Comparison of ENCODE assay signal across 9 cellular contexts in the genomic region with DNA sequence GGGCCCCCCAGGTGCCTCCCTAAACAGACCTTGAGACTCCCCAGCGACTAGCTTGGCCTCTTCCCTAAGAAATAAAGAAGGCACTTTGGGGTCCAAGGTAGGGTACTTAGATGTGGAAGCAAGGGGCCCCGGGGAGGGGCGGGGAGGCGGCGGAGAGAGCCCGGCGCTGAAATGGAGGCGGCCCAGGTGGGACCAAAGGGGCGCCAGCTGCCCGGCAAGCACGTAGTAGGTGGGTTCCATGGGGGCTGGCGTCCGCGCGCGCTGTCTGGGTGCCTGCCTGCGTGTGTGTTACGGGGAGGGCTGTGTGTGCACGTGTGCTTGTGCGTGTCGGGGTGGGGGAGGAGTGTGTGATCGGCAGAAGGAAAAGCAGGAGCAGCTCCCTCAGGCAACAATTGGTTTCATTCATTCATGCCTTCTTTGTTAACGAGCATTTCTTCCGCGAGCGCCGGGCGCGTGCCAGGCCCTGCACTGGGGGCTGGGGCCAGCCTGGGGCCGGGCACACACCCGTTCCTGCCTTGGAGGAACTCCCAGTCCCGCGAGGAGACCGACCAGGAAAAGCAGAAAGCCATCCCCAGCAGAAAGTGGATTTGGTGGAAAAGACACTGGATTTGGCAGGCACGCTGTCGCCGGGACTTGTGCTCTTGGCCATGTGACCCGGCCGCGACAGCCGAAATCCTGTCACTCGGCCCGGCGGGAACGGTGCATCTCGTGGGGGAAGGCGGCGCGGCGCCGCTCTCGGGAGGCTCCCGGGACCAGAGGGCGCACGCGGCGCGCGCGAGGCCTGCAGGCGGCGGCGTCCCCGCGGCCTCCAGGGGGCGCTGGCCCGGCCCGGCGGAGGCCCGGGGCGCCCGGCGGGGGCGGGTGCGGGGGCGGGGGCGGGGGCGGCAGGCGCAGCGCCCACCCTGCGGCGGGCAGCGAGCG. TPM values are rescaled to one million over a fixed set of nuclear protein-coding genes. Genes with fewer than 3 reads are reported as not detected.
DNase-seq lines count a peak whose midpoint lies in the region; ATAC-seq and TF ChIP-seq lines count a peak whose summit lies in the region.
"Had no signal": no experiment of that assay in that cellular context is flagged by ENCODE, and none has a peak within 500 bp of the region (broad histone marks: within the 10 kb centered on the region; RNA-seq: fewer than 3 reads in every experiment).

No MANE protein-coding gene starts in this region.

- no peaks in the 10 kb centered on the region for H3K9me3 Mint-ChIP-seq in dendritic cell treated with granulocyte-macrophage colony-stimulating factor and Interleukin-4, amounts not matched to agents 40 ng/mL and 50 ng/mL, for 4 days
- H3K9me3 Mint-ChIP-seq in neural progenitor cell: peaks cover 14% of the 10 kb centered on the region

- no peak overlapping the region for H2AFZ ChIP-seq in neural progenitor cell (replicated peaks)

- H4K20me1 ChIP-seq in neural progenitor cell (ENCODE audit: low read depth): peaks cover 6% of the 10 kb centered on the region

- H3K36me3 Mint-ChIP-seq in dendritic cell treated with granulocyte-macrophage colony-stimulating factor and Interleukin-4, amounts not matched to agents 40 ng/mL and 50 ng/mL, for 4 days (ENCODE audit: low read depth): no peaks in the 10 kb centered on the region
- H3K36me3 Mint-ChIP-seq in neural progenitor cell: no peaks in the 10 kb centered on the region

- no peaks in the 10 kb centered on the region for H3K36me3 ChIP-seq in neural progenitor cell

- intact Hi-C loops in dendritic cell treated with granulocyte-macrophage colony-stimulating factor and Interleukin-4, amounts not matched to agents 40 ng/mL and 50 ng/mL, for 4 days (cut with micrococcal nuclease): no loop called here

- peak overlapping the region; percentile 42 for H3K4me3 Mint-ChIP-seq in dendritic cell treated with granulocyte-macrophage colony-stimulating factor and Interleukin-4, amounts not matched to agents 40 ng/mL and 50 ng/mL, for 4 days
- peak overlapping the region; percentile 78 for H3K4me3 Mint-ChIP-seq in neural progenitor cell

- no peak overlapping the region for H3K9ac ChIP-seq in neural progenitor cell

- peaks cover 5% of the 10 kb centered on the region for H3F3A ChIP-seq in neural progenitor cell (ENCODE audit: low read depth)

- peak overlapping the region; percentile 36 for H3K4me3 ChIP-seq in neural progenitor cell

- H3K79me2 ChIP-seq in neural progenitor cell (ENCODE audit: low read depth): no peaks in the 10 kb centered on the region

- TF ChIP-seq CTCF in neural progenitor cell (IDR thresholded peaks at IDR 0.05): peak; percentile 16

- H3K4me1 Mint-ChIP-seq in dendritic cell treated with granulocyte-macrophage colony-stimulating factor and Interleukin-4, amounts not matched to agents 40 ng/mL and 50 ng/mL, for 4 days (ENCODE audit: low read depth): peaks cover 13% of the 10 kb centered on the region
- peaks cover 14% of the 10 kb centered on the region for H3K4me1 Mint-ChIP-seq in neural progenitor cell

- H3K27me3 Mint-ChIP-seq in dendritic cell treated with granulocyte-macrophage colony-stimulating factor and Interleukin-4, amounts not matched to agents 40 ng/mL and 50 ng/mL, for 4 days: peaks cover 83% of the 10 kb centered on the region
- peaks cover 41% of the 10 kb centered on the region for H3K27me3 Mint-ChIP-seq in neural progenitor cell (ENCODE audit: insufficient read depth, low read depth)

- H3K4me2 ChIP-seq in neural progenitor cell: peak overlapping the region; percentile 79

- DNase-seq in EH (ENCODE audit: low read depth) (peak; percentile 6), M059J (ENCODE audit: low read depth) (peak; percentile 21), neural progenitor cell (ENCODE audit: low spot score) (peak; percentile 61), NCI-H226 (no peak), NCI-H1436 (lab: John Stamatoyannopoulos, UW) (no peak)

- no peak overlapping the region for H3K27ac ChIP-seq in neural progenitor cell

- peaks cover 11% of the 10 kb centered on the region for H3K4me1 ChIP-seq in neural progenitor cell

- H3K9me3 ChIP-seq in neural progenitor cell (ENCODE audit: low read depth): no peaks in the 10 kb centered on the region

- H3K27me3 ChIP-seq in neural progenitor cell: peaks cover 92% of the 10 kb centered on the region

- H3K27ac Mint-ChIP-seq in dendritic cell treated with granulocyte-macrophage colony-stimulating factor and Interleukin-4, amounts not matched to agents 40 ng/mL and 50 ng/mL, for 4 days: no peak overlapping the region
- no peak overlapping the region for H3K27ac Mint-ChIP-seq in neural progenitor cell

- no peak for ATAC-seq in GM18502 (IDR thresholded peaks at IDR 0.05; ENCODE audit: poor library complexity, unreplicated experiment)
- ATAC-seq in GM21723 (IDR thresholded peaks at IDR 0.05; ENCODE audit: unreplicated experiment): no peak

RNA-seq across cellular contexts. Expression of a gene that starts 3.3 kb away (rescaled TPM):
- 0.27 and 1.1 TPM in 2 replicates for total RNA-seq in M059J (2014; rRNA removed; shearing (Covaris generic))
- 0.21 and 2.0 TPM in 2 replicates for total RNA-seq in neural progenitor cell (ENCODE audit: low replicate concordance)

RNA-seq across cellular contexts. Expression of a gene that starts 29.9 kb away (rescaled TPM):
- total RNA-seq in M059J (2014; rRNA removed; shearing (Covaris generic)): not detected in 2 replicates
- total RNA-seq in neural progenitor cell (ENCODE audit: low replicate concordance): 19.7 and 53.5 TPM in 2 replicates
- total RNA-seq: glomerular endothelial cell had no signal

RNA-seq across cellular contexts. Expression of a gene that starts 44.0 kb away (rescaled TPM):
- 13.6 and 24.5 TPM in 2 replicates for total RNA-seq in M059J (2014; rRNA removed; shearing (Covaris generic))
- total RNA-seq in neural progenitor cell (ENCODE audit: low replicate concordance): 94.1 and 191 TPM in 2 replicates

RNA-seq across cellular contexts. Expression of a gene that starts 44.8 kb away (rescaled TPM):
- total RNA-seq in M059J (2014; rRNA removed; shearing (Covaris generic)): 45.8 and 52.7 TPM in 2 replicates
- total RNA-seq in neural progenitor cell (ENCODE audit: low replicate concordance): 15.2 and 22.2 TPM in 2 replicates

Comparison
In these comparisons a context has a peak if more than half of its experiments do, and no peak if none do; other contexts are left out.
1. DNase-seq: peak in EH (single experiment), M059J (single experiment) and neural progenitor cell (single experiment); none in NCI-H226 (single experiment) and NCI-H1436 (single experiment).
2. RNA of a gene that starts 29.9 kb away (total RNA-seq): 19.7 to 53.5 TPM in neural progenitor cell; not detected in M059J; every median in the first group is over 10 times any median in the second.